In the genomic region with DNA sequence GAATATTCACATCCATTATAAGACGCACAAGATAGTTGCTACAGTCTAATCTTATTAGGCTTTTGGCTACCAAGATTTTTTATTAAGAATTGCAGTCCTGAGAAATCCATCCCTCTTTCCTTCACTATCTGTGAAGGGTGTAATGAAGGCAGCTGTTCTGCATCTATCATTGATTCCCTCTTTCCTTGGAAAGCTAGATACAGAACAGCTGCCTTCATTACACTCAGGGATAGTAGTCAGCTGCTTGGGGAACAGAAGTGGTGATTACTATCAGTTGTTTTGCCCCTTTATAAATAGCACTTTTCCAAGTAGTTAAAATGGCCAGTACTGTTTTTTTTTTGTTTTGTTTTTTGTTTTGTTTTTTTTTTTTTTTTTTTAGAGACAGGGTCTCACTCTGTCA, we compare ENCODE assay signal across 23 cellular contexts.
"Had no signal": no experiment of that assay in that cellular context is flagged by ENCODE, and none has a peak within 500 bp of the region (broad histone marks: within the 10 kb centered on the region; RNA-seq: fewer than 3 reads in every experiment).

No MANE protein-coding gene starts in this region.

- ATAC-seq: effector memory CD8-positive, alpha-beta T cell; naive thymus-derived CD4-positive, alpha-beta T cell; pancreas; stimulated activated memory B cell treated with anti-CD40 and anti-IgM and Interleukin-4, amounts not matched to agents 10 μg/mL and 1 μg/mL and 100 μg/mL, for 72 hours; stimulated activated naive CD8-positive, alpha-beta T cell treated with anti-CD3 and anti-CD28 coated beads, Interleukin-15, Interleukin-2, amounts not matched to agents 100 U/mL and 50 U/mL, for 24 hours had no signal

- H3K4me3 Mint-ChIP-seq: effector memory CD8-positive, alpha-beta T cell; memory B cell; naive thymus-derived CD4-positive, alpha-beta T cell; nephron progenitor cell; stimulated activated memory B cell treated with anti-CD40 and anti-IgM and Interleukin-4, amounts not matched to agents 10 μg/mL and 1 μg/mL and 100 μg/mL, for 72 hours; type B pancreatic cell had no signal

- H3K4me1 Mint-ChIP-seq: memory B cell; nephron progenitor cell; stimulated activated memory B cell treated with anti-CD40 and anti-IgM and Interleukin-4, amounts not matched to agents 10 μg/mL and 1 μg/mL and 100 μg/mL, for 72 hours had no signal

- H3K27ac ChIP-seq: heart left ventricle, pancreas, sigmoid colon, skin epidermis, spleen, testis, tibial artery had no signal

- H3K9me3 Mint-ChIP-seq: effector memory CD8-positive, alpha-beta T cell; memory B cell; naive thymus-derived CD4-positive, alpha-beta T cell; nephron progenitor cell; stimulated activated memory B cell treated with anti-CD40 and anti-IgM and Interleukin-4, amounts not matched to agents 10 μg/mL and 1 μg/mL and 100 μg/mL, for 72 hours; type B pancreatic cell had no signal

- H3K9me3 ChIP-seq: heart left ventricle, pancreas, sigmoid colon, spleen, testis, tibial artery had no signal

- H3K27ac Mint-ChIP-seq: effector memory CD8-positive, alpha-beta T cell; memory B cell; naive thymus-derived CD4-positive, alpha-beta T cell; nephron progenitor cell; stimulated activated memory B cell treated with anti-CD40 and anti-IgM and Interleukin-4, amounts not matched to agents 10 μg/mL and 1 μg/mL and 100 μg/mL, for 72 hours; type B pancreatic cell had no signal

- H3K27me3 ChIP-seq: heart left ventricle, pancreas, sigmoid colon, spleen, testis, tibial artery had no signal

- H3K4me1 ChIP-seq: pancreas, sigmoid colon, spleen, testis, tibial artery had no signal

- H3K4me3 ChIP-seq: heart left ventricle, lung, pancreas, sigmoid colon, skin epidermis, spleen, testis, tibial artery had no signal

- DNase-seq: cerebellar nuclear complex; cortex of kidney; effector memory CD8-positive, alpha-beta T cell; erythroblast; heart left ventricle; hippocampal formation; left colon; naive thymus-derived CD4-positive, alpha-beta T cell; nephron progenitor cell; nucleus accumbens; pancreas; sigmoid colon; spleen; stimulated activated CD4-positive, alpha-beta T cell treated with anti-CD3 and anti-CD28 coated beads, Interleukin-4, amount 100 ng/mL, for 4 hours; stimulated activated naive CD8-positive, alpha-beta T cell treated with anti-CD3 and anti-CD28 coated beads, Interleukin-15, Interleukin-2, amounts not matched to agents 100 U/mL and 50 U/mL, for 24 hours; substantia nigra; testis; tibial artery had no signal

- H3K27me3 Mint-ChIP-seq: effector memory CD8-positive, alpha-beta T cell; memory B cell; naive thymus-derived CD4-positive, alpha-beta T cell; stimulated activated memory B cell treated with anti-CD40 and anti-IgM and Interleukin-4, amounts not matched to agents 10 μg/mL and 1 μg/mL and 100 μg/mL, for 72 hours; type B pancreatic cell had no signal
